8 cellular contexts compared by ENCODE assay signal in the genomic region with DNA sequence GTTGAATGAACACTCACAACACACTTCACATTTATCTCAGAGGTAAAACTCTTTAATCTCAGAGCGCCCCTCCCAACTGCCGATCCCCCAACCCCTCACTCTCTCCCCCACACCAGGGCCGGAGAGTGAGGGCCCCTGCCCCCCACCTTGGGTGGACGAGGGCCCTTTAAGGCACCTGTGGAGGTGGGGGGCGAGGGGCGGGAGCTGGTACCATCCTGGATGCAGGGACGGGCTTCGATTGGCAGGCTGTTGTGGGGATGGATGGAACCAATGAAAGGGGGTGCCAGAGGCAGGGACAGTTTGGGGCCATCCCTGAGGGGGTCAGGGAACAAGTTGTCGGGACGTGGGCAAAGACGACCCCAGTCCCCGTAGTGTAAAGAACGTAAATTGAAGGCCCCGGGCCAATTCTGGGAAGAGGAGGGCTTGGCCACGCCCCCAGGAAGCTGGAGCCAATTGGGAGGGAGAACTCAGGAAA. TPM values are rescaled to one million over a fixed set of nuclear protein-coding genes. Genes with fewer than 3 reads are reported as not detected.
DNase-seq lines count a peak whose midpoint lies in the region; ATAC-seq and TF ChIP-seq lines count a peak whose summit lies in the region.

No MANE protein-coding gene starts in this region.

- no peaks in the 10 kb centered on the region for H3K27me3 ChIP-seq in upper lobe of right lung

- peaks cover 23% of the 10 kb centered on the region for H3K4me1 Mint-ChIP-seq in activated T-helper 17 cell treated with anti-CD3 and anti-CD28 coated beads, Interleukin-2, amount 50 U/mL, for 72 hours
- H3K4me1 Mint-ChIP-seq in mesothelial cell of epicardium, result peaks cover 39% of the 10 kb centered on the region

- intact Hi-C loops in left colon (cut with DNase I, micrococcal nuclease), result no loop called here
- intact Hi-C loops in upper lobe of right lung (cut with DNase I), result no loop called here

- H3K36me3 Mint-ChIP-seq in activated T-helper 17 cell treated with anti-CD3 and anti-CD28 coated beads, Interleukin-2, amount 50 U/mL, for 72 hours (ENCODE audit: low read depth), result peaks cover 63% of the 10 kb centered on the region
- peaks cover 8% of the 10 kb centered on the region for H3K36me3 Mint-ChIP-seq in mesothelial cell of epicardium

- DNase-seq in left colon (peak in 1 of 2 donors; percentile 93), upper lobe of right lung (peak; percentile 95), mesothelial cell of epicardium (ENCODE audit: low spot score in 2 of 2, unreplicated experiment in 2 of 2) (no peak), glomerular visceral epithelial cell (ENCODE audit: extremely low spot score) (no peak)

- H3K9me3 ChIP-seq in upper lobe of right lung, result no peaks in the 10 kb centered on the region

- H3K4me3 Mint-ChIP-seq in activated T-helper 17 cell treated with anti-CD3 and anti-CD28 coated beads, Interleukin-2, amount 50 U/mL, for 72 hours, result no peak overlapping the region
- H3K4me3 Mint-ChIP-seq in mesothelial cell of epicardium, result no peak overlapping the region

- H3K4me3 ChIP-seq in upper lobe of right lung, result peak overlapping the region; percentile 45

- peaks cover 11% of the 10 kb centered on the region for H3K36me3 ChIP-seq in upper lobe of right lung

- H3K9me3 Mint-ChIP-seq in activated T-helper 17 cell treated with anti-CD3 and anti-CD28 coated beads, Interleukin-2, amount 50 U/mL, for 72 hours, result no peaks in the 10 kb centered on the region
- H3K9me3 Mint-ChIP-seq in mesothelial cell of epicardium, result no peaks in the 10 kb centered on the region

- H3K27ac ChIP-seq in upper lobe of right lung, result peak overlapping the region; percentile 90

- TF ChIP-seq CTCF in upper lobe of right lung (IDR thresholded peaks at IDR 0.05) (no peak), mesothelial cell of epicardium (IDR thresholded peaks at IDR 0.05; ENCODE audit: unreplicated experiment) (no peak)

- ATAC-seq in GM18511 (IDR thresholded peaks at IDR 0.05; ENCODE audit: unreplicated experiment) (peak; percentile 8), HG02870 (IDR thresholded peaks at IDR 0.05; ENCODE audit: unreplicated experiment) (peak; percentile 6), left colon (peak; percentile 6), upper lobe of right lung (peak; percentile 1), HG02973 (IDR thresholded peaks at IDR 0.05; ENCODE audit: unreplicated experiment) (no peak)
- peak; percentile 2 for ATAC-seq in activated T-helper 17 cell treated with anti-CD3 and anti-CD28 coated beads, Interleukin-2, amount 50 U/mL, for 72 hours (replicated peaks)

- H3K4me1 ChIP-seq in upper lobe of right lung, result peaks cover 36% of the 10 kb centered on the region

- H3K27me3 Mint-ChIP-seq in activated T-helper 17 cell treated with anti-CD3 and anti-CD28 coated beads, Interleukin-2, amount 50 U/mL, for 72 hours, result no peaks in the 10 kb centered on the region
- H3K27me3 Mint-ChIP-seq in mesothelial cell of epicardium (ENCODE audit: low read depth), result no peaks in the 10 kb centered on the region

- H3K27ac Mint-ChIP-seq in activated T-helper 17 cell treated with anti-CD3 and anti-CD28 coated beads, Interleukin-2, amount 50 U/mL, for 72 hours, result no peak overlapping the region
- no peak overlapping the region for H3K27ac Mint-ChIP-seq in mesothelial cell of epicardium

RNA-seq across cellular contexts. Expression of a gene that starts 1.7 kb away (rescaled TPM):
- total RNA-seq in activated T-helper 17 cell treated with anti-CD3 and anti-CD28 coated beads, Interleukin-2, amount 50 U/mL, for 72 hours, result 100 to 1,000 TPM; 100 to 111 TPM
- 10 to 100 TPM; 62.3 to 76.7 TPM for total RNA-seq in left colon
- 83.2 TPM for total RNA-seq in upper lobe of right lung
- total RNA-seq in mesothelial cell of epicardium, result 96.6 to 103 TPM (median 97.8 TPM) in 3 replicates

RNA-seq across cellular contexts. Expression of a gene that starts 8.1 kb away (rescaled TPM):
- total RNA-seq in activated T-helper 17 cell treated with anti-CD3 and anti-CD28 coated beads, Interleukin-2, amount 50 U/mL, for 72 hours, result 10 to 100 TPM; 33.8 to 72.8 TPM
- total RNA-seq in left colon, result 10 to 100 TPM; 30.3 to 43.3 TPM
- total RNA-seq in upper lobe of right lung, result 29.4 TPM
- total RNA-seq in mesothelial cell of epicardium, result 41.8 to 45.3 TPM (median 42.5 TPM) in 3 replicates

RNA-seq across cellular contexts. Expression of a gene that starts 8.5 kb away (rescaled TPM):
- total RNA-seq in activated T-helper 17 cell treated with anti-CD3 and anti-CD28 coated beads, Interleukin-2, amount 50 U/mL, for 72 hours, result 10 to 100 TPM; 21.4 to 57.4 TPM
- total RNA-seq in left colon (10 to 100 TPM; 32.8 to 36.4 TPM), upper lobe of right lung (57.1 TPM), mesothelial cell of epicardium (46.8 to 53.7 TPM (median 49.7 TPM) in 3 replicates)

RNA-seq across cellular contexts. Expression of a gene that starts 18.1 kb away (rescaled TPM):
- total RNA-seq in activated T-helper 17 cell treated with anti-CD3 and anti-CD28 coated beads, Interleukin-2, amount 50 U/mL, for 72 hours, result 100 to 1,000 TPM in 1 of 2 donors, 10 to 100 TPM in 1; 82.7 to 109 TPM
- total RNA-seq in left colon (10 to 100 TPM; 95.3 to 95.5 TPM), upper lobe of right lung (104 TPM), mesothelial cell of epicardium (415 to 431 TPM (median 422 TPM) in 3 replicates)

RNA-seq across cellular contexts. Expression of a gene that starts 27.6 kb away (rescaled TPM):
- 100 to 1,000 TPM in 1 of 2 donors, 10 to 100 TPM in 1; 42.0 to 177 TPM for total RNA-seq in activated T-helper 17 cell treated with anti-CD3 and anti-CD28 coated beads, Interleukin-2, amount 50 U/mL, for 72 hours
- total RNA-seq in left colon, result 1 to 10 TPM in 1 of 2 donors, under 1 TPM in 1; 0.67 to 1.3 TPM
- 1.8 TPM for total RNA-seq in upper lobe of right lung
- 1.3 to 1.7 TPM (median 1.6 TPM) in 3 replicates for total RNA-seq in mesothelial cell of epicardium
